ENCODE assay signal across 20 cellular contexts in the genomic region with DNA sequence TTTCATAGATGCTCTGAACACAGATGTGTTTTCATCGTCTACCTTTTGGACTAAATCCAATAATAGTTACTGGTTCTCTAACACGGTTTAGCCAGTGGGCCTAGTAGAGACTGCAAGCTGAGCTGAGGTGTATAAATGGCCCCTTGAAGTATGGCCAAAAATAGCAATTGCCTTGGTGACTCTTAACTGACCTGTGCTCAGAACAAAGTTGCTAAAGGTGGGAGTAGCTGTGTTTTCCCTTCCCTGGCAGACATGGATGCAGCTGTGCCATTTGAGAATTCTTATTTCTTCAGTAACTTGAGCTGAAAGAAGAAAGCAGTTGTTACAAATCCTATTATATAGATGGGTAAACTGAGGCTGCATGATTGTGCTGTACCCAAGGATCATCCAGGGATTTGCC.
"Had no signal": no experiment of that assay in that cellular context is flagged by ENCODE, and none has a peak within 500 bp of the region (broad histone marks: within the 10 kb centered on the region; RNA-seq: fewer than 3 reads in every experiment).

No MANE protein-coding gene starts in this region.

- H3K27ac ChIP-seq: SJSA1, SK-N-MC had no signal

- H3K4me3 ChIP-seq: SJSA1, SK-N-MC had no signal

- DNase-seq: KBM-7, MV-4-11, NCI-H1048, NCI-H1105, NCI-H1417, NCI-H1436 treated with DMSO at 0.1 percent for 48 hours, NCI-H1694, NCI-H187 treated with DMSO at 0.1 percent for 48 hours, NCI-H2029 treated with DMSO at 0.1 percent for 48 hours, NCI-H2171, NCI-H226, NCI-H446, NCI-H510A, NCI-H524 treated with DMSO at 0.1 percent for 48 hours, NCI-H774, Right ventricle myocardium superior, RPMI8226, SIG-M5 had no signal

- H3K27me3 ChIP-seq: SJSA1 had no signal

- H3K4me1 ChIP-seq: SJSA1 had no signal

- H3K36me3 ChIP-seq: SJSA1 had no signal

- H3K9me3 ChIP-seq: SJSA1 had no signal
